Comparison of ENCODE assay signal across 1 cellular context in the genomic region with DNA sequence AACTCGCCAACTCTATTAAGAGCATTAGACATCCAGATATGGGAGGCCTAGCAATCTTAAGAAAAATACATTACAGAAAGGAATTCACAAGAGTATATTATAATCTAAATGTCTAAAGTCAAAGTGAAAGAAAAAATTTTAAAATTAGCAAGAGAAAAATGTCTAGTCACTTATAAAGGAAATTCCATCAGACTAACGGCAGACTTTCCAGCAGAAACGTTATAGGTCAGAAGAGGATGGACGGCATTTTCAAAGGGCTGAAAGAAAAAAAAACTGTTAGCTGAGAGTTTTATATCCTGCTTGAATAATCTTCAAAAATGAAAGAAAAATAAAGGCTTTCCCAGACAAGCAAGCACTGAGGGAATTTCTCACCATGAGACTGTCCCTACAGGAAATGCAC.
TF ChIP-seq lines count a peak whose summit lies in the region.

No MANE protein-coding gene starts in this region.

TF ChIP-seq in GM23338, 12 proteins besides CTCF, POLR2A, EP300 and RAD21 (continued from another document):
- TF ChIP-seq, protein P1, sequence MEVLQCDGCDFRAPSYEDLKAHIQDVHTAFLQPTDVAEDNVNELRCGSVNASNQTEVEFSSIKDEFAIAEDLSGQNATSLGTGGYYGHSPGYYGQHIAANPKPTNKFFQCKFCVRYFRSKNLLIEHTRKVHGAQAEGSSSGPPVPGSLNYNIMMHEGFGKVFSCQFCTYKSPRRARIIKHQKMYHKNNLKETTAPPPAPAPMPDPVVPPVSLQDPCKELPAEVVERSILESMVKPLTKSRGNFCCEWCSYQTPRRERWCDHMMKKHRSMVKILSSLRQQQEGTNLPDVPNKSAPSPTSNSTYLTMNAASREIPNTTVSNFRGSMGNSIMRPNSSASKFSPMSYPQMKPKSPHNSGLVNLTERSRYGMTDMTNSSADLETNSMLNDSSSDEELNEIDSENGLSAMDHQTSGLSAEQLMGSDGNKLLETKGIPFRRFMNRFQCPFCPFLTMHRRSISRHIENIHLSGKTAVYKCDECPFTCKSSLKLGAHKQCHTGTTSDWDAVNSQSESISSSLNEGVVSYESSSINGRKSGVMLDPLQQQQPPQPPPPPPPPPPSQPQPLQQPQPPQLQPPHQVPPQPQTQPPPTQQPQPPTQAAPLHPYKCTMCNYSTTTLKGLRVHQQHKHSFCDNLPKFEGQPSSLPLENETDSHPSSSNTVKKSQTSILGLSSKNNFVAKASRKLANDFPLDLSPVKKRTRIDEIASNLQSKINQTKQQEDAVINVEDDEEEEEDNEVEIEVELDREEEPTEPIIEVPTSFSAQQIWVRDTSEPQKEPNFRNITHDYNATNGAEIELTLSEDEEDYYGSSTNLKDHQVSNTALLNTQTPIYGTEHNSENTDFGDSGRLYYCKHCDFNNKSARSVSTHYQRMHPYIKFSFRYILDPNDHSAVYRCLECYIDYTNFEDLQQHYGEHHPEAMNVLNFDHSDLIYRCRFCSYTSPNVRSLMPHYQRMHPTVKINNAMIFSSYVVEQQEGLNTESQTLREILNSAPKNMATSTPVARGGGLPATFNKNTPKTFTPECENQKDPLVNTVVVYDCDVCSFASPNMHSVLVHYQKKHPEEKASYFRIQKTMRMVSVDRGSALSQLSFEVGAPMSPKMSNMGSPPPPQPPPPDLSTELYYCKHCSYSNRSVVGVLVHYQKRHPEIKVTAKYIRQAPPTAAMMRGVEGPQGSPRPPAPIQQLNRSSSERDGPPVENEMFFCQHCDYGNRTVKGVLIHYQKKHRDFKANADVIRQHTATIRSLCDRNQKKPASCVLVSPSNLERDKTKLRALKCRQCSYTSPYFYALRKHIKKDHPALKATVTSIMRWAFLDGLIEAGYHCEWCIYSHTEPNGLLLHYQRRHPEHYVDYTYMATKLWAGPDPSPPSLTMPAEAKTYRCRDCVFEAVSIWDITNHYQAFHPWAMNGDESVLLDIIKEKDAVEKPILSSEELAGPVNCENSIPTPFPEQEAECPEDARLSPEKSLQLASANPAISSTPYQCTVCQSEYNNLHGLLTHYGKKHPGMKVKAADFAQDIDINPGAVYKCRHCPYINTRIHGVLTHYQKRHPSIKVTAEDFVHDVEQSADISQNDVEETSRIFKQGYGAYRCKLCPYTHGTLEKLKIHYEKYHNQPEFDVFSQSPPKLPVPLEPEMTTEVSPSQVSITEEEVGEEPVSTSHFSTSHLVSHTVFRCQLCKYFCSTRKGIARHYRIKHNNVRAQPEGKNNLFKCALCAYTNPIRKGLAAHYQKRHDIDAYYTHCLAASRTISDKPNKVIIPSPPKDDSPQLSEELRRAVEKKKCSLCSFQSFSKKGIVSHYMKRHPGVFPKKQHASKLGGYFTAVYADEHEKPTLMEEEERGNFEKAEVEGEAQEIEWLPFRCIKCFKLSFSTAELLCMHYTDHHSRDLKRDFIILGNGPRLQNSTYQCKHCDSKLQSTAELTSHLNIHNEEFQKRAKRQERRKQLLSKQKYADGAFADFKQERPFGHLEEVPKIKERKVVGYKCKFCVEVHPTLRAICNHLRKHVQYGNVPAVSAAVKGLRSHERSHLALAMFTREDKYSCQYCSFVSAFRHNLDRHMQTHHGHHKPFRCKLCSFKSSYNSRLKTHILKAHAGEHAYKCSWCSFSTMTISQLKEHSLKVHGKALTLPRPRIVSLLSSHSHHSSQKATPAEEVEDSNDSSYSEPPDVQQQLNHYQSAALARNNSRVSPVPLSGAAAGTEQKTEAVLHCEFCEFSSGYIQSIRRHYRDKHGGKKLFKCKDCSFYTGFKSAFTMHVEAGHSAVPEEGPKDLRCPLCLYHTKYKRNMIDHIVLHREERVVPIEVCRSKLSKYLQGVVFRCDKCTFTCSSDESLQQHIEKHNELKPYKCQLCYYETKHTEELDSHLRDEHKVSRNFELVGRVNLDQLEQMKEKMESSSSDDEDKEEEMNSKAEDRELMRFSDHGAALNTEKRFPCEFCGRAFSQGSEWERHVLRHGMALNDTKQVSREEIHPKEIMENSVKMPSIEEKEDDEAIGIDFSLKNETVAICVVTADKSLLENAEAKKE (CRISPR knock-in tag; IDR thresholded peaks at IDR 0.05), result no peak
- TF ChIP-seq CREB1 (CRISPR knock-in tag; IDR thresholded peaks at IDR 0.05; ENCODE audit: low read depth) (no peak), STAT1 (IDR thresholded peaks at IDR 0.05; ENCODE audit: unreplicated experiment) (no peak), EZH2 (IDR thresholded peaks at IDR 0.05; ENCODE audit: low read depth, unreplicated experiment) (no peak), POLR2AphosphoS5 (IDR thresholded peaks at IDR 0.05; ENCODE audit: low read depth) (no peak)
- TF ChIP-seq, protein P2, sequence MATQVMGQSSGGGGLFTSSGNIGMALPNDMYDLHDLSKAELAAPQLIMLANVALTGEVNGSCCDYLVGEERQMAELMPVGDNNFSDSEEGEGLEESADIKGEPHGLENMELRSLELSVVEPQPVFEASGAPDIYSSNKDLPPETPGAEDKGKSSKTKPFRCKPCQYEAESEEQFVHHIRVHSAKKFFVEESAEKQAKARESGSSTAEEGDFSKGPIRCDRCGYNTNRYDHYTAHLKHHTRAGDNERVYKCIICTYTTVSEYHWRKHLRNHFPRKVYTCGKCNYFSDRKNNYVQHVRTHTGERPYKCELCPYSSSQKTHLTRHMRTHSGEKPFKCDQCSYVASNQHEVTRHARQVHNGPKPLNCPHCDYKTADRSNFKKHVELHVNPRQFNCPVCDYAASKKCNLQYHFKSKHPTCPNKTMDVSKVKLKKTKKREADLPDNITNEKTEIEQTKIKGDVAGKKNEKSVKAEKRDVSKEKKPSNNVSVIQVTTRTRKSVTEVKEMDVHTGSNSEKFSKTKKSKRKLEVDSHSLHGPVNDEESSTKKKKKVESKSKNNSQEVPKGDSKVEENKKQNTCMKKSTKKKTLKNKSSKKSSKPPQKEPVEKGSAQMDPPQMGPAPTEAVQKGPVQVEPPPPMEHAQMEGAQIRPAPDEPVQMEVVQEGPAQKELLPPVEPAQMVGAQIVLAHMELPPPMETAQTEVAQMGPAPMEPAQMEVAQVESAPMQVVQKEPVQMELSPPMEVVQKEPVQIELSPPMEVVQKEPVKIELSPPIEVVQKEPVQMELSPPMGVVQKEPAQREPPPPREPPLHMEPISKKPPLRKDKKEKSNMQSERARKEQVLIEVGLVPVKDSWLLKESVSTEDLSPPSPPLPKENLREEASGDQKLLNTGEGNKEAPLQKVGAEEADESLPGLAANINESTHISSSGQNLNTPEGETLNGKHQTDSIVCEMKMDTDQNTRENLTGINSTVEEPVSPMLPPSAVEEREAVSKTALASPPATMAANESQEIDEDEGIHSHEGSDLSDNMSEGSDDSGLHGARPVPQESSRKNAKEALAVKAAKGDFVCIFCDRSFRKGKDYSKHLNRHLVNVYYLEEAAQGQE (IDR thresholded peaks at IDR 0.05; ENCODE audit: unreplicated experiment), result no peak
